ENCODE assay signal across 19 cellular contexts in the genomic region with DNA sequence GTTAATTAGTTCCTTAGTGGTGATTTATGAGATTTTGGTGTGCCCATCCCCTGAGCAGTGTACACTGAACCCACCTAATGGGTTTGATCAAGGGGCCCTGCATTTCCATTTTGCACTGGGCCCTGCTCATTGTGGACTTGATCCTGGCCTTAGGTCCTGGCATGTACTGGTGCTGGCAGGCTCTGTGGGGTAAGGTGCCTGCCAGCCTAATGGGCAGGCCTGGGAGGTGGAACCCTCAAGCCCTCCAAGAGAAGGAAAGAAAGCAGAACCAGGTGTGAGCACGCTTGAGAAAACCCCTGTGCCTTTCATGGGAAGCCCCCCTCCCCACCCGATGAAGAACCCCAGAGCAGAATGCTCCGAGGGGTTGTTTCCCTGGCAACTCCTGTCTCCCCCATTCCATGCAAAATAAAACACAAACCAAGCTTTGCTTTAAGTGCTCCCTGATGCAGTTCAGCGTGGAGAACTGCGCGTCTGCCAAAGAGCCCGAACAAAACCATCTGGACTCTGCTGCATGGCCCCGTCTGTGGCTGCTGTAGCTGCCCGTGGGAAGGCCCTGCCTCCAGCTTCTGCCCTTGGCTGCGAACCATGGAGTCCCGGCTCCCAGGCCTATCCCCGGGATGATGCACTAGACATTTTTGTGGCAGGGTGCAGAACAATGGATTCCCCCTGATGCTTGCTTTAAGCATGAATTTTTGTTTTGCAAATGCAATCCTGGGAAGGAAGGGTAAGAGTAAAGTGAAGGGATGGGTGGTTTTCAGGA.
DNase-seq lines count a peak whose midpoint lies in the region; ATAC-seq, FAIRE-seq and TF ChIP-seq lines count a peak whose summit lies in the region.
"Had no signal": no experiment of that assay in that cellular context is flagged by ENCODE, and none has a peak within 500 bp of the region (broad histone marks: within the 10 kb centered on the region; RNA-seq: fewer than 3 reads in every experiment).

No MANE protein-coding gene starts in this region.

- no peaks in the 10 kb centered on the region for H3K36me3 ChIP-seq in endodermal cell (ENCODE audit: control insufficient read depth, insufficient read depth, low read length)
- no peaks in the 10 kb centered on the region for H3K36me3 ChIP-seq in HepG2 (replicated peaks in 1 of 2; ENCODE audit: control insufficient read depth in 1 of 2, insufficient read depth in 2 of 2, low read length in 2 of 2)
- H3K36me3 ChIP-seq in lower lobe of right lung, result no peaks in the 10 kb centered on the region
- H3K36me3 ChIP-seq: adrenal gland, upper lobe of left lung had no signal

- in situ Hi-C loops in HepG2 (cut with HindIII; ENCODE audit: extremely low pct_ligation_motif_present, low pct_unique_long_range_greater_than_20kb), result no loop called here

- no peak for FAIRE-seq in HepG2 (lab: Jason Lieb, UNC)
- FAIRE-seq: islet of Langerhans had no signal

- no peak for TF ChIP-seq CTCF in endodermal cell (conservative IDR thresholded peaks at IDR 0.05)
- TF ChIP-seq CTCF in nephron progenitor cell (IDR thresholded peaks at IDR 0.05), result no peak
- TF ChIP-seq CTCF in HepG2 (CRISPR knock-in tag; IDR thresholded peaks at IDR 0.05), result no peak
- no peak for TF ChIP-seq CTCF in lower lobe of right lung (IDR thresholded peaks at IDR 0.05)

- H3K27ac ChIP-seq in endodermal cell (ENCODE audit: low read depth, low read length) (peak overlapping the region; percentile 58), HepG2 (ENCODE audit: extremely low read length, insufficient read depth, low read length) (no peak overlapping the region), lower lobe of right lung (no peak overlapping the region)
- H3K27ac ChIP-seq: adrenal gland, epithelial cell of prostate, upper lobe of left lung had no signal

- DNase-seq in AG08395 (ENCODE audit: low spot score), result peak; percentile 56
- DNase-seq in NCI-H1694 (lab: John Stamatoyannopoulos, UW), result peak; percentile 64
- DNase-seq in endodermal cell, result no peak
- DNase-seq in nephron progenitor cell, result no peak
- DNase-seq in HepG2 (ENCODE audit: low spot score), result no peak
- DNase-seq in lower lobe of right lung, result no peak
- DNase-seq: ACHN, adrenal gland, Calu3, HCEC 1CT, SHP77 treated with DMSO at 0.1 percent for 48 hours, T-helper 17 cell had no signal

- peaks cover 61% of the 10 kb centered on the region for H3K4me1 Mint-ChIP-seq in endodermal cell
- peaks cover 88% of the 10 kb centered on the region for H3K4me1 Mint-ChIP-seq in nephron progenitor cell

- no TSS peak for BruUV-seq in HepG2 (replicated peaks; lab: Mats Ljungman, UMichigan)

- H3K9me3 ChIP-seq in endodermal cell (ENCODE audit: control insufficient read depth, low read length), result no peaks in the 10 kb centered on the region
- no peaks in the 10 kb centered on the region for H3K9me3 ChIP-seq in HepG2 (ENCODE audit: low read length)
- H3K9me3 ChIP-seq in lower lobe of right lung, result no peaks in the 10 kb centered on the region
- H3K9me3 ChIP-seq: adrenal gland, upper lobe of left lung had no signal

- TF ChIP-seq EP300 in HepG2 (IDR thresholded peaks at IDR 0.05; ENCODE audit: low read depth in 2 of 2, low read length in 2 of 2) (no peak), HepG2 (CRISPR knock-in tag; IDR thresholded peaks at IDR 0.05; ENCODE audit: borderline replicate concordance) (no peak)

- CTCF ChIA-PET in HepG2 (lab: Yijun Ruan, JAX; ENCODE audit: low intra/inter-chr PET ratio, low total read pairs), result no interaction called here

- H2AFZ ChIP-seq in HepG2 (ENCODE audit: low read length), result no peak overlapping the region

- no peaks in the 10 kb centered on the region for H3K79me2 ChIP-seq in HepG2 (ENCODE audit: insufficient read depth, low read length)

- no peak overlapping the region for H3K4me2 ChIP-seq in HepG2 (ENCODE audit: low read depth, low read length)

- TF ChIP-seq RAD21 in HepG2 (CRISPR knock-in tag; IDR thresholded peaks at IDR 0.05), result no peak

- H3K4me3 ChIP-seq in endodermal cell (ENCODE audit: low read length), result no peak overlapping the region
- no peak overlapping the region for H3K4me3 ChIP-seq in HepG2 (replicated peaks in 1 of 3; ENCODE audit: insufficient read depth in 1 of 3, low read depth in 2 of 3, low read length in 3 of 3)
- no peak overlapping the region for H3K4me3 ChIP-seq in lower lobe of right lung
- H3K4me3 ChIP-seq: adrenal gland, upper lobe of left lung had no signal

- intact Hi-C loops in HepG2 (cut with micrococcal nuclease; ENCODE audit: unreplicated experiment), result loop anchor here (5.0 kb wide), 1 partner anchor 57 kb away; no protein-coding TSS in a partner anchor
- intact Hi-C loops in lower lobe of right lung (cut with DNase I), result no loop called here

- H3K9me3 Mint-ChIP-seq in endodermal cell (no peaks in the 10 kb centered on the region), nephron progenitor cell (no peaks in the 10 kb centered on the region)
- H3K9me3 Mint-ChIP-seq: activated T-helper 2 cell treated with anti-CD3 and anti-CD28 coated beads, Interferon-gamma antibody, Interleukin-2, Interleukin-4, amounts not matched to agents 10 μg/mL and 5 μg/mL and 100 μg/mL, durations not matched to agents 14 hours and 24 hours and 36 hours; stimulated activated memory B cell treated with anti-CD40 and anti-IgM and Interleukin-4, amounts not matched to agents 10 μg/mL and 1 μg/mL and 100 μg/mL, for 72 hours had no signal

- TF ChIP-seq POLR2A in HepG2 (IDR thresholded peaks at IDR 0.05; ENCODE audit: insufficient read depth in 1 of 2, low read depth in 2 of 2, low read length in 2 of 2), result no peak

- H3K4me3 Mint-ChIP-seq in endodermal cell (no peak overlapping the region), nephron progenitor cell (peak overlapping the region; percentile 19)
- H3K4me3 Mint-ChIP-seq: stimulated activated memory B cell treated with anti-CD40 and anti-IgM and Interleukin-4, amounts not matched to agents 10 μg/mL and 1 μg/mL and 100 μg/mL, for 72 hours; T-helper 17 cell had no signal

- H3K27ac Mint-ChIP-seq in endodermal cell, result peak overlapping the region; percentile 45
- H3K27ac Mint-ChIP-seq in nephron progenitor cell, result peak overlapping the region; percentile 97
- H3K27ac Mint-ChIP-seq: activated T-helper 2 cell treated with anti-CD3 and anti-CD28 coated beads, Interferon-gamma antibody, Interleukin-2, Interleukin-4, amounts not matched to agents 10 μg/mL and 5 μg/mL and 100 μg/mL, durations not matched to agents 14 hours and 24 hours and 36 hours; stimulated activated memory B cell treated with anti-CD40 and anti-IgM and Interleukin-4, amounts not matched to agents 10 μg/mL and 1 μg/mL and 100 μg/mL, for 72 hours; T-helper 17 cell had no signal

- no peaks in the 10 kb centered on the region for H4K20me1 ChIP-seq in HepG2 (ENCODE audit: insufficient read depth, low read length)

- H3K36me3 Mint-ChIP-seq in endodermal cell (ENCODE audit: low read depth) (no peaks in the 10 kb centered on the region), nephron progenitor cell (ENCODE audit: low read depth) (peaks cover 11% of the 10 kb centered on the region)
- H3K36me3 Mint-ChIP-seq: stimulated activated memory B cell treated with anti-CD40 and anti-IgM and Interleukin-4, amounts not matched to agents 10 μg/mL and 1 μg/mL and 100 μg/mL, for 72 hours had no signal

- 94 to 95% methylated on average over 8 to 12 of the region's 12 CpGs for WGBS in endodermal cell (ENCODE audit: insufficient coverage in 1 of 2, insufficient read length in 1 of 2), 2 experiments
- 75% methylated on average over 9 of the region's 12 CpGs for WGBS in HepG2 (ENCODE audit: low lambda C conversion rate)

- H3K9ac ChIP-seq in endodermal cell (ENCODE audit: extremely low read depth, low read length, poor library complexity, severe bottlenecking) (no peak overlapping the region), HepG2 (ENCODE audit: insufficient read depth, low read depth, low read length) (no peak overlapping the region)

- peaks cover 7% of the 10 kb centered on the region for H3K4me1 ChIP-seq in endodermal cell (ENCODE audit: control insufficient read depth, insufficient read depth, low read length)
- H3K4me1 ChIP-seq in HepG2 (ENCODE audit: insufficient read depth, low read length), result peaks cover 31% of the 10 kb centered on the region
- peaks cover 45% of the 10 kb centered on the region for H3K4me1 ChIP-seq in lower lobe of right lung

- H3K27me3 Mint-ChIP-seq in endodermal cell (ENCODE audit: insufficient read depth), result no peaks in the 10 kb centered on the region
- H3K27me3 Mint-ChIP-seq in nephron progenitor cell (ENCODE audit: low read depth, poor library complexity), result no peaks in the 10 kb centered on the region

- H3K27me3 ChIP-seq in endodermal cell (ENCODE audit: control insufficient read depth, insufficient read depth, low read length, poor library complexity, severe bottlenecking) (no peaks in the 10 kb centered on the region), HepG2 (ENCODE audit: control insufficient read depth in 1 of 2, insufficient read depth in 2 of 2, low read length in 2 of 2) (peaks cover 0 to 37% of the 10 kb centered on the region in 2 experiments; a peak in 4 of 5 replicates), lower lobe of right lung (ENCODE audit: low read depth) (no peaks in the 10 kb centered on the region)
- H3K27me3 ChIP-seq: adrenal gland, upper lobe of left lung had no signal

- POLR2A ChIA-PET in HepG2 (lab: Yijun Ruan, JAX), result no interaction called here

- no peak for ATAC-seq in HepG2
- no peak for ATAC-seq in lower lobe of right lung
- ATAC-seq in GM21447 (IDR thresholded peaks at IDR 0.05; ENCODE audit: unreplicated experiment), result no peak
- no peak for ATAC-seq in HG02759 (IDR thresholded peaks at IDR 0.05; ENCODE audit: unreplicated experiment)
- ATAC-seq: stimulated activated memory B cell treated with anti-CD40 and anti-IgM and Interleukin-4, amounts not matched to agents 10 μg/mL and 1 μg/mL and 100 μg/mL, for 72 hours; T-helper 17 cell had no signal

TF ChIP-seq in HepG2, 621 proteins besides CTCF, POLR2A, EP300 and RAD21 (continues in another document):
- no peak for TF ChIP-seq PAWR (CRISPR knock-in tag; IDR thresholded peaks at IDR 0.05; ENCODE audit: borderline replicate concordance)
- TF ChIP-seq ZMYM4 (CRISPR knock-in tag; IDR thresholded peaks at IDR 0.05), result no peak
- TF ChIP-seq CC2D1A (CRISPR knock-in tag; IDR thresholded peaks at IDR 0.05), result no peak
- TF ChIP-seq MIER3 (CRISPR knock-in tag; IDR thresholded peaks at IDR 0.05; ENCODE audit: borderline replicate concordance), result no peak
- no peak for TF ChIP-seq RFX3 (CRISPR knock-in tag; IDR thresholded peaks at IDR 0.05)
- TF ChIP-seq ZFP36L1 (CRISPR knock-in tag; IDR thresholded peaks at IDR 0.05), result no peak
- no peak for TF ChIP-seq KLF11 (CRISPR knock-in tag; IDR thresholded peaks at IDR 0.05)

Comparison
In these comparisons a context has a peak if more than half of its experiments do, and no peak if none do; other contexts are left out.
1. DNase-seq: peak in AG08395 (single experiment) and NCI-H1694 (single experiment); none in endodermal cell (single experiment), nephron progenitor cell (single experiment), HepG2 (single experiment) and lower lobe of right lung (single experiment).